Comparison of ENCODE assay signal across 8 cellular contexts in the genomic region with DNA sequence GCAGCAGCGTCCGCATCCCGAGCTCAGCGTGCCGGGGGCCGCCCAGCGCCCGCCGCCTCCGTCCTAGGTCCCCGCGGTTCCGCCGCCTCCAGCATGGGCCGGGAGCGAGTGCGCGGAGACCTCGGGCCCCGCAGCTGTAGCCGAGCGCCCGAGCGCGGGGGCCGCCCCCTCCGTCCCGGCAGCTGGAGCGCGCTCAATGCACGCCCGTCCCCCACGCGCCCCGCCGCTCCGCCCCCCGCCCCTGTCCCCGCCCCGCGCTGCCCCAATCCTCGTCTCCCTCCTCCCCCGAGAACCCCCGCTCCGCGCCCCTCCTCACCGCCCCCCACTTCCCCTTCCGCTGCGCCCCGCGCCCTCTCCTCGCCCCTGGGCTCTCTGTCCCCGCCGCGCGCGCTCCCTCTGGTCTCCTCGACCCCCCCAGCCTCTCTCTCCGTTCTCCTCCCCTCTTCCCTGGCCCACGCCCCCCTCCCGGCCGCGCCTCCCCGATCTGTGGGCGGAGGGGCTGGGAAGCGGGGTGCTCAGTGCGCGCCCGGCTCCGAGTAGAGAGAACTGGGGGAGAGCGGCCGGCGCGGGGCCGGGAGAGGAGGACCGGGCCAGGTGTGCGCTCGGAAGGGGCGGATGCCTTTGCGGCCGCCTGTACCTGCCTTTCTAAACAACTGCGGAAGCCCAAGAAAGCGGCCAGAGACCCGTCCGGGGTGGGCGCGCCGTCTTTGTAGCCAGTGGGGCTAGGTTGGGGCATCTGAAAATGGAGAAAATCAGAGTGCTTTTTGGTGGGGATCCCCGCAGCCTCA. TPM values are rescaled to one million over a fixed set of nuclear protein-coding genes. Genes with fewer than 3 reads are reported as not detected.
A peak's percentile ranks its signal among the peaks of the same experiment; 100 is the strongest.
DNase-seq lines count a peak whose midpoint lies in the region; ATAC-seq lines count a peak whose summit lies in the region.

A gene with protein sequence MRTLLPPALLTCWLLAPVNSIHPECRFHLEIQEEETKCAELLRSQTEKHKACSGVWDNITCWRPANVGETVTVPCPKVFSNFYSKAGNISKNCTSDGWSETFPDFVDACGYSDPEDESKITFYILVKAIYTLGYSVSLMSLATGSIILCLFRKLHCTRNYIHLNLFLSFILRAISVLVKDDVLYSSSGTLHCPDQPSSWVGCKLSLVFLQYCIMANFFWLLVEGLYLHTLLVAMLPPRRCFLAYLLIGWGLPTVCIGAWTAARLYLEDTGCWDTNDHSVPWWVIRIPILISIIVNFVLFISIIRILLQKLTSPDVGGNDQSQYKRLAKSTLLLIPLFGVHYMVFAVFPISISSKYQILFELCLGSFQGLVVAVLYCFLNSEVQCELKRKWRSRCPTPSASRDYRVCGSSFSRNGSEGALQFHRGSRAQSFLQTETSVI (minus strand): TSS at position 112 of the 788 bp plus-strand sequence. CDS start 96 bp downstream, at position 16.

- ATAC-seq in activated naive CD4-positive, alpha-beta T cell treated with anti-CD3 and anti-CD28 coated beads, Interleukin-2, amount 50 U/mL, for 72 hours, result peak; percentile 67 to 77
- ATAC-seq in HG03039 (IDR thresholded peaks at IDR 0.05; ENCODE audit: unreplicated experiment), result no peak
- no peak for ATAC-seq in HG02885 (IDR thresholded peaks at IDR 0.05; ENCODE audit: poor library complexity, unreplicated experiment)

- no peak within 1 kb of the TSS for H3K27ac Mint-ChIP-seq in activated naive CD4-positive, alpha-beta T cell treated with anti-CD3 and anti-CD28 coated beads, Interleukin-2, amount 50 U/mL, for 72 hours

- peak; percentile 17 to 79 for DNase-seq in NCI-H526 (lab: John Stamatoyannopoulos, UW)
- DNase-seq in activated naive CD4-positive, alpha-beta T cell treated with anti-CD3 and anti-CD28 coated beads, Interleukin-2, amount 50 U/mL, for 72 hours (ENCODE audit: low spot score in 2 of 2), result peak in 1 of 2 donors; percentile 27
- peak; percentile 57 for DNase-seq in islet precursor cell
- peak; percentile 37 for DNase-seq in stimulated activated CD8-positive, alpha-beta memory T cell treated with anti-CD3 and anti-CD28 coated beads, Interleukin-4, amount 100 ng/mL, for 48 hours
- DNase-seq in NCI-H128 (lab: John Stamatoyannopoulos, UW; ENCODE audit: unreplicated experiment), result no peak
- DNase-seq in NCI-H1092 (lab: John Stamatoyannopoulos, UW), result no peak

- no peaks in the 10 kb centered on the region for H3K36me3 Mint-ChIP-seq in activated naive CD4-positive, alpha-beta T cell treated with anti-CD3 and anti-CD28 coated beads, Interleukin-2, amount 50 U/mL, for 72 hours

- no peaks in the 10 kb centered on the region for H3K9me3 Mint-ChIP-seq in activated naive CD4-positive, alpha-beta T cell treated with anti-CD3 and anti-CD28 coated beads, Interleukin-2, amount 50 U/mL, for 72 hours

RNA-seq across cellular contexts. Expression of the gene that starts here (rescaled TPM):
- 1 to 10 TPM in 1 of 2 donors, under 1 TPM in 1; 0.55 to 1.8 TPM for total RNA-seq in activated naive CD4-positive, alpha-beta T cell treated with anti-CD3 and anti-CD28 coated beads, Interleukin-2, amount 50 U/mL, for 72 hours

Comparison
In these comparisons a context has a peak if more than half of its experiments do, and no peak if none do; other contexts are left out.
1. DNase-seq: peak in NCI-H526 (2 of 2), islet precursor cell (single experiment) and stimulated activated CD8-positive, alpha-beta memory T cell treated with anti-CD3 and anti-CD28 coated beads, Interleukin-4, amount 100 ng/mL, for 48 hours (single experiment); none in NCI-H128 (single experiment) and NCI-H1092 (single experiment).
2. ATAC-seq: peak in activated naive CD4-positive, alpha-beta T cell treated with anti-CD3 and anti-CD28 coated beads, Interleukin-2, amount 50 U/mL, for 72 hours (2 of 2); none in HG03039 (single experiment) and HG02885 (single experiment).